16 cellular contexts compared by ENCODE assay signal in the genomic region with DNA sequence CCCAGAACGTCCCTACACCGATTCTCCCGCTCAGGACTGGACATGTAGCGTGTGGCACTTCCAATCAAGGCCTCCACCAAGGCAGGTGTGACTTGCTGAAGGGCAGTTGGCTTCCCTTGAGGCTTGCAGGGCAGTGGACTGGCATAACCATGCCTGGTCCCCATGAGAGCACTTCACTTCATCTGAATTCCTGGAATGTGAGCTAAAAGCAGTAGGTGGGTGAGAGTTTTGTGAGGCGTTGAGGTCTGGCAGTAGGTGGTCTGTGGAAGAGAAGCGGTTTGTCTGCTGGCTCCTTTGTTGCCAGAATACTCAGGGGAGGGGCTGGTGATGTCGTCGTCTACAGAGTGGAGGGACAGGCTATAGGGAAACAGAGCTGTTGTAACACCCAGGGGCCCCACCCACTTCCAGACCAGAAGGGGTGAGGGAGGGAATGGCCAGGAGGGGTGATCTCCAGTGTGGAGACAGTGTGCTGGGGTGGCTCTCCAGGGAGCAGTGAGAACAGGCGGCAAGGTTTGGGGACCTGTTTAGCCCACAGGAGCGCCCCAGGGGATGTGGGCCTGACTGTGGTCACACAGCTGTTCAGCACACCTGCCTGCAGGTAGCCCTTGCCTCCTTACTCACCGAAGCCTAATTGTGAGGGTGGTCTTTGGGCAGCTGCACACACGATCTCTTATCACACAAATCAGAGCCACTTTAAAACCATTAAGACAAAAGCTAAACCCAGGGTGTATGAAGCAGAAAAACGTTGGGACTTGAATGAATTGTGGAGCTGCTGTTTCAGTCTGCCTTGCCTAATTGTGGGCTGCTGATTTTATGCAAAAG. TPM values are rescaled to one million over a fixed set of nuclear protein-coding genes. Genes with fewer than 3 reads are reported as not detected.
DNase-seq lines count a peak whose midpoint lies in the region; ATAC-seq, FAIRE-seq and TF ChIP-seq lines count a peak whose summit lies in the region.
"Had no signal": no experiment of that assay in that cellular context is flagged by ENCODE, and none has a peak within 500 bp of the region (broad histone marks: within the 10 kb centered on the region; RNA-seq: fewer than 3 reads in every experiment).

No MANE protein-coding gene starts in this region.

- ATAC-seq in HepG2: peak; percentile 48
- no peak for ATAC-seq in right lobe of liver
- ATAC-seq in upper lobe of right lung: peak; percentile 41
- ATAC-seq in activated naive CD8-positive, alpha-beta T cell treated with anti-CD3 and anti-CD28 coated beads, Interleukin-2, amount 50 U/mL, for 24 hours: no peak
- ATAC-seq: activated T-helper 17 cell treated with anti-CD3 and anti-CD28 coated beads, Interleukin-2, amount 50 U/mL, for 72 hours; lower lobe of right lung; T-helper 17 cell had no signal

- no peaks in the 10 kb centered on the region for H3K9me3 Mint-ChIP-seq in astrocyte (ENCODE audit: unreplicated experiment)
- H3K9me3 Mint-ChIP-seq in activated CD4-positive, alpha-beta memory T cell treated with anti-CD3 and anti-CD28 coated beads, Interleukin-2, amount 10 ng/mL, durations not matched to agents 7 days and 5 days: no peaks in the 10 kb centered on the region
- H3K9me3 Mint-ChIP-seq in activated naive CD8-positive, alpha-beta T cell treated with anti-CD3 and anti-CD28 coated beads, Interleukin-2, amount 50 U/mL, for 24 hours: no peaks in the 10 kb centered on the region
- H3K9me3 Mint-ChIP-seq: activated T-helper 17 cell treated with anti-CD3 and anti-CD28 coated beads, Interleukin-2, amount 50 U/mL, for 72 hours; naive B cell had no signal

- in situ Hi-C loops in HepG2 (cut with HindIII; ENCODE audit: extremely low pct_ligation_motif_present, low pct_unique_long_range_greater_than_20kb): no loop called here

- H3K79me2 ChIP-seq in HepG2 (ENCODE audit: insufficient read depth, low read length): no peaks in the 10 kb centered on the region
- no peaks in the 10 kb centered on the region for H3K79me2 ChIP-seq in astrocyte (ENCODE audit: insufficient read depth, low read length)

- no peak overlapping the region for H3K9ac ChIP-seq in HepG2 (ENCODE audit: insufficient read depth, low read depth, low read length)
- H3K9ac ChIP-seq in astrocyte (ENCODE audit: low read length): no peak overlapping the region
- H3K9ac ChIP-seq: GM23248 had no signal

- H3K9me3 ChIP-seq in HepG2 (ENCODE audit: low read length) (no peaks in the 10 kb centered on the region), right lobe of liver (no peaks in the 10 kb centered on the region), astrocyte (ENCODE audit: insufficient read depth, low read depth, low read length) (no peaks in the 10 kb centered on the region), upper lobe of right lung (no peaks in the 10 kb centered on the region)
- H3K9me3 ChIP-seq: lower lobe of right lung had no signal

- H3K27me3 ChIP-seq in HepG2 (ENCODE audit: control insufficient read depth in 1 of 2, insufficient read depth in 2 of 2, low read length in 2 of 2): peaks cover 1 to 49% of the 10 kb centered on the region in 2 experiments; a peak in 2 of 5 replicates
- H3K27me3 ChIP-seq in right lobe of liver: no peaks in the 10 kb centered on the region
- no peaks in the 10 kb centered on the region for H3K27me3 ChIP-seq in astrocyte (ENCODE audit: insufficient read depth, low read length)
- no peaks in the 10 kb centered on the region for H3K27me3 ChIP-seq in upper lobe of right lung

- H3K36me3 ChIP-seq in HepG2 (replicated peaks in 1 of 2; ENCODE audit: control insufficient read depth in 1 of 2, insufficient read depth in 2 of 2, low read length in 2 of 2): no peaks in the 10 kb centered on the region
- no peaks in the 10 kb centered on the region for H3K36me3 ChIP-seq in right lobe of liver
- H3K36me3 ChIP-seq in astrocyte (ENCODE audit: insufficient read depth, low read length): no peaks in the 10 kb centered on the region
- H3K36me3 ChIP-seq in upper lobe of right lung: no peaks in the 10 kb centered on the region
- H3K36me3 ChIP-seq: lower lobe of right lung had no signal

- H3K4me3 ChIP-seq in HepG2 (replicated peaks in 1 of 3; ENCODE audit: insufficient read depth in 1 of 3, low read depth in 2 of 3, low read length in 3 of 3) (no peak overlapping the region), right lobe of liver (no peak overlapping the region), astrocyte (ENCODE audit: insufficient read depth, low read depth, low read length) (no peak overlapping the region), upper lobe of right lung (no peak overlapping the region)
- H3K4me3 ChIP-seq: GM23248, lower lobe of right lung had no signal

- CTCF ChIA-PET in HepG2 (lab: Yijun Ruan, JAX; ENCODE audit: low intra/inter-chr PET ratio, low total read pairs): no interaction called here
- CTCF ChIA-PET in activated CD4-positive, alpha-beta memory T cell treated with anti-CD3 and anti-CD28 coated beads, Interleukin-2, amount 10 ng/mL, durations not matched to agents 7 days and 5 days (lab: Charles Lee): no interaction called here

- POLR2A ChIA-PET in HepG2 (lab: Yijun Ruan, JAX): no interaction called here
- POLR2A ChIA-PET in activated CD4-positive, alpha-beta memory T cell treated with anti-CD3 and anti-CD28 coated beads, Interleukin-2, amount 10 ng/mL, durations not matched to agents 7 days and 5 days (lab: Charles Lee): interaction anchor here (1.1 kb wide), 1 partner anchor 16 kb away, joined by 3 read pairs; no protein-coding TSS in a partner anchor

- TF ChIP-seq POLR2A in HepG2 (IDR thresholded peaks at IDR 0.05; ENCODE audit: insufficient read depth in 1 of 2, low read depth in 2 of 2, low read length in 2 of 2) (no peak), right lobe of liver (IDR thresholded peaks at IDR 0.05) (no peak)

- 9% methylated on average over 13 of the region's 13 CpGs for WGBS in HepG2 (ENCODE audit: low lambda C conversion rate)
- WGBS in right lobe of liver (ENCODE audit: insufficient coverage, low coverage, low lambda C conversion rate, missing lambda C conversion rate): 19% methylated on average over 4 of the region's 13 CpGs

- TF ChIP-seq EP300 in HepG2 (IDR thresholded peaks at IDR 0.05; ENCODE audit: low read depth in 2 of 2, low read length in 2 of 2): no peak
- no peak for TF ChIP-seq EP300 in HepG2 (CRISPR knock-in tag; IDR thresholded peaks at IDR 0.05; ENCODE audit: borderline replicate concordance)

- no peak overlapping the region for H2AFZ ChIP-seq in HepG2 (ENCODE audit: low read length)
- peak overlapping the region; percentile 47 for H2AFZ ChIP-seq in astrocyte (ENCODE audit: low read depth, low read length)
- H2AFZ ChIP-seq: GM23248 had no signal

- no peak overlapping the region for H3K4me3 Mint-ChIP-seq in astrocyte (ENCODE audit: unreplicated experiment)
- no peak overlapping the region for H3K4me3 Mint-ChIP-seq in activated CD4-positive, alpha-beta memory T cell treated with anti-CD3 and anti-CD28 coated beads, Interleukin-2, amount 10 ng/mL, durations not matched to agents 7 days and 5 days
- H3K4me3 Mint-ChIP-seq in activated naive CD8-positive, alpha-beta T cell treated with anti-CD3 and anti-CD28 coated beads, Interleukin-2, amount 50 U/mL, for 24 hours: no peak overlapping the region
- H3K4me3 Mint-ChIP-seq: activated T-helper 17 cell treated with anti-CD3 and anti-CD28 coated beads, Interleukin-2, amount 50 U/mL, for 72 hours; naive B cell; T-helper 17 cell had no signal

- intact Hi-C loops in HepG2 (cut with micrococcal nuclease; ENCODE audit: unreplicated experiment) (no loop called here), right lobe of liver (cut with DNase I) (no loop called here), upper lobe of right lung (cut with DNase I) (no loop called here)

- peaks cover 6% of the 10 kb centered on the region for H3K4me1 Mint-ChIP-seq in astrocyte (ENCODE audit: low read depth, unreplicated experiment)
- no peaks in the 10 kb centered on the region for H3K4me1 Mint-ChIP-seq in activated CD4-positive, alpha-beta memory T cell treated with anti-CD3 and anti-CD28 coated beads, Interleukin-2, amount 10 ng/mL, durations not matched to agents 7 days and 5 days
- no peaks in the 10 kb centered on the region for H3K4me1 Mint-ChIP-seq in activated naive CD8-positive, alpha-beta T cell treated with anti-CD3 and anti-CD28 coated beads, Interleukin-2, amount 50 U/mL, for 24 hours
- H3K4me1 Mint-ChIP-seq: activated T-helper 17 cell treated with anti-CD3 and anti-CD28 coated beads, Interleukin-2, amount 50 U/mL, for 72 hours had no signal

- no peak for TF ChIP-seq RAD21 in HepG2 (CRISPR knock-in tag; IDR thresholded peaks at IDR 0.05)

- H3K27me3 Mint-ChIP-seq in astrocyte (ENCODE audit: low read depth, unreplicated experiment): peaks cover 8% of the 10 kb centered on the region
- H3K27me3 Mint-ChIP-seq in activated CD4-positive, alpha-beta memory T cell treated with anti-CD3 and anti-CD28 coated beads, Interleukin-2, amount 10 ng/mL, durations not matched to agents 7 days and 5 days: peaks cover 6% of the 10 kb centered on the region
- peaks cover 7% of the 10 kb centered on the region for H3K27me3 Mint-ChIP-seq in activated naive CD8-positive, alpha-beta T cell treated with anti-CD3 and anti-CD28 coated beads, Interleukin-2, amount 50 U/mL, for 24 hours

- H3K27ac ChIP-seq in HepG2 (ENCODE audit: extremely low read length, insufficient read depth, low read length): no peak overlapping the region
- H3K27ac ChIP-seq in right lobe of liver: no peak overlapping the region
- no peak overlapping the region for H3K27ac ChIP-seq in astrocyte (ENCODE audit: low read depth, low read length)
- no peak overlapping the region for H3K27ac ChIP-seq in upper lobe of right lung
- H3K27ac ChIP-seq: GM23248, lower lobe of right lung had no signal

- TF ChIP-seq CTCF in HepG2 (CRISPR knock-in tag; IDR thresholded peaks at IDR 0.05) (no peak), right lobe of liver (IDR thresholded peaks at IDR 0.05) (no peak), astrocyte (IDR thresholded peaks at IDR 0.05; ENCODE audit: insufficient read depth, low read depth, low read length) (no peak), upper lobe of right lung (IDR thresholded peaks at IDR 0.05) (no peak)

- H3K36me3 Mint-ChIP-seq in astrocyte (ENCODE audit: low read depth, unreplicated experiment): no peaks in the 10 kb centered on the region
- H3K36me3 Mint-ChIP-seq in activated CD4-positive, alpha-beta memory T cell treated with anti-CD3 and anti-CD28 coated beads, Interleukin-2, amount 10 ng/mL, durations not matched to agents 7 days and 5 days (ENCODE audit: low read depth): no peaks in the 10 kb centered on the region
- no peaks in the 10 kb centered on the region for H3K36me3 Mint-ChIP-seq in activated naive CD8-positive, alpha-beta T cell treated with anti-CD3 and anti-CD28 coated beads, Interleukin-2, amount 50 U/mL, for 24 hours (ENCODE audit: low read depth)
- H3K36me3 Mint-ChIP-seq: naive B cell had no signal

- H3K27ac Mint-ChIP-seq in astrocyte (ENCODE audit: unreplicated experiment): no peak overlapping the region
- H3K27ac Mint-ChIP-seq in activated CD4-positive, alpha-beta memory T cell treated with anti-CD3 and anti-CD28 coated beads, Interleukin-2, amount 10 ng/mL, durations not matched to agents 7 days and 5 days: no peak overlapping the region
- no peak overlapping the region for H3K27ac Mint-ChIP-seq in activated naive CD8-positive, alpha-beta T cell treated with anti-CD3 and anti-CD28 coated beads, Interleukin-2, amount 50 U/mL, for 24 hours
- H3K27ac Mint-ChIP-seq: activated T-helper 17 cell treated with anti-CD3 and anti-CD28 coated beads, Interleukin-2, amount 50 U/mL, for 72 hours; T-helper 17 cell had no signal

- H4K20me1 ChIP-seq in HepG2 (ENCODE audit: insufficient read depth, low read length) (no peaks in the 10 kb centered on the region), astrocyte (ENCODE audit: insufficient read depth, low read length) (no peaks in the 10 kb centered on the region)

- DNase-seq in HepG2 (ENCODE audit: low spot score) (no peak), right lobe of liver (no peak), astrocyte (ENCODE audit: low read depth) (no peak), kidney glomerular epithelial cell (lab: John Stamatoyannopoulos, UW) (peak; percentile 14), upper lobe of right lung (no peak), OCI-M1 (lab: John Stamatoyannopoulos, UW) (no peak)
- no peak for DNase-seq in activated CD4-positive, alpha-beta memory T cell treated with anti-CD3 and anti-CD28 coated beads, Interleukin-2, amount 10 ng/mL, durations not matched to agents 7 days and 5 days
- no peak for DNase-seq in activated naive CD8-positive, alpha-beta T cell treated with anti-CD3 and anti-CD28 coated beads, Interleukin-2, amount 50 U/mL, for 24 hours
- DNase-seq: central memory CD4-positive, alpha-beta T cell; GM23248; lower lobe of right lung; naive B cell; SHP77; T-helper 17 cell had no signal

- no TSS peak for BruUV-seq in HepG2 (replicated peaks; lab: Mats Ljungman, UMichigan)

- H3K4me1 ChIP-seq in HepG2 (ENCODE audit: insufficient read depth, low read length): no peaks in the 10 kb centered on the region
- no peaks in the 10 kb centered on the region for H3K4me1 ChIP-seq in right lobe of liver
- H3K4me1 ChIP-seq in astrocyte (ENCODE audit: insufficient read depth, low read length): no peaks in the 10 kb centered on the region
- H3K4me1 ChIP-seq in upper lobe of right lung: no peaks in the 10 kb centered on the region
- H3K4me1 ChIP-seq: lower lobe of right lung had no signal

- H3K4me2 ChIP-seq in HepG2 (ENCODE audit: low read depth, low read length) (no peak overlapping the region), astrocyte (ENCODE audit: low read length) (no peak overlapping the region)

- FAIRE-seq in HepG2 (lab: Jason Lieb, UNC): no peak
- FAIRE-seq in astrocyte (lab: Jason Lieb, UNC): no peak

RNA-seq across cellular contexts. Expression of a gene that starts 21.5 kb away (rescaled TPM):
- 0.22 TPM in 1 of 2 replicates, not detected in the other for total RNA-seq in HepG2 (2016; rRNA removed; fragmentation: Illumina TruSeq; extraction: Trizol)
- not detected in 2 replicates for total RNA-seq in HepG2 (2016; cell fraction: cytosol; rRNA removed; fragmentation: Illumina TruSeq; extraction: Trizol; ENCODE audit: low read depth)
- total RNA-seq in HepG2 (2016; cell fraction: insoluble cytoplasmic fraction; rRNA removed; fragmentation: Illumina TruSeq; extraction: Trizol): 0.22 TPM in 1 of 2 replicates, not detected in the other
- 0.77 and 0.93 TPM in 2 replicates for total RNA-seq in HepG2 (2016; cell fraction: membrane; rRNA removed; fragmentation: Illumina TruSeq; extraction: Trizol)
- not detected in 2 replicates for total RNA-seq in HepG2 (2016; cell fraction: nucleus; rRNA removed; fragmentation: Illumina TruSeq; extraction: Trizol)
- 1.7 and 2.9 TPM in 2 replicates for polyA plus RNA-seq in HepG2 (2011; rRNA removed)
- 0.89 and 1.5 TPM in 2 replicates for polyA plus RNA-seq in HepG2 (2011; cell fraction: cytosol; rRNA removed)
- polyA plus RNA-seq in HepG2 (2011; cell fraction: nucleus; rRNA removed): 0.82 and 1.1 TPM in 2 replicates
- polyA plus RNA-seq in HepG2 (2012): 1.5 and 2.3 TPM in 2 replicates
- 0.12 and 0.19 TPM in 2 replicates for polyA plus RNA-seq in HepG2 (2016; cell fraction: cytosol; fragmentation: Illumina TruSeq; extraction: Trizol; ENCODE audit: low read depth)
- polyA plus RNA-seq in HepG2 (2016; cell fraction: insoluble cytoplasmic fraction; fragmentation: Illumina TruSeq; extraction: Trizol; ENCODE audit: low read depth): 0.35 TPM in 1 of 2 replicates, not detected in the other
- 0.22 and 0.45 TPM in 2 replicates for polyA plus RNA-seq in HepG2 (2016; cell fraction: membrane; fragmentation: Illumina TruSeq; extraction: Trizol; ENCODE audit: low read depth)
- polyA plus RNA-seq in HepG2 (2016; cell fraction: nucleus; fragmentation: Illumina TruSeq; extraction: Trizol; ENCODE audit: insufficient read depth, low read depth): 0.72 and 1.0 TPM in 2 replicates
- not detected in 2 replicates for polyA minus RNA-seq in HepG2 (2011; rRNA and poly(A)+ RNA removed; ENCODE audit: low replicate concordance)
- 0.59 TPM in 1 of 2 replicates, not detected in the other for polyA minus RNA-seq in HepG2 (2011; cell fraction: cytosol; rRNA and poly(A)+ RNA removed)
- 1.4 and 1.5 TPM in 2 replicates for polyA minus RNA-seq in HepG2 (2011; cell fraction: nucleus; rRNA and poly(A)+ RNA removed)
- 1 to 10 TPM in 4 of 6 experiments, under 1 TPM in 2; 0.49 to 2.9 (median 1.0) TPM for total RNA-seq in right lobe of liver
- 1.3 and 1.5 TPM in 2 replicates for total RNA-seq in astrocyte
- 18.7 TPM for total RNA-seq in upper lobe of right lung
- not detected for total RNA-seq in activated CD4-positive, alpha-beta memory T cell treated with anti-CD3 and anti-CD28 coated beads, Interleukin-2, amount 10 ng/mL, durations not matched to agents 7 days and 5 days
- total RNA-seq: activated CD8-positive, alpha-beta memory T cell treated with anti-CD3 and anti-CD28 coated beads for 36 hours; activated T-helper 17 cell treated with anti-CD3 and anti-CD28 coated beads, Interleukin-2, amount 50 U/mL, for 72 hours; GM23248 had no signal
- polyA plus RNA-seq: GM23248 had no signal

RNA-seq across cellular contexts. Expression of a gene that starts 44.6 kb away (rescaled TPM):
- total RNA-seq in HepG2 (2016; rRNA removed; fragmentation: Illumina TruSeq; extraction: Trizol) (246 and 290 TPM in 2 replicates), right lobe of liver (10 to 100 TPM; 52.1 to 72.1 (median 60.3) TPM), astrocyte (99.1 and 114 TPM in 2 replicates), upper lobe of right lung (68.4 TPM)
- total RNA-seq in HepG2 (2016; cell fraction: cytosol; rRNA removed; fragmentation: Illumina TruSeq; extraction: Trizol; ENCODE audit: low read depth): 198 and 234 TPM in 2 replicates
- 252 and 306 TPM in 2 replicates for total RNA-seq in HepG2 (2016; cell fraction: insoluble cytoplasmic fraction; rRNA removed; fragmentation: Illumina TruSeq; extraction: Trizol)
- 319 and 324 TPM in 2 replicates for total RNA-seq in HepG2 (2016; cell fraction: membrane; rRNA removed; fragmentation: Illumina TruSeq; extraction: Trizol)
- total RNA-seq in HepG2 (2016; cell fraction: nucleus; rRNA removed; fragmentation: Illumina TruSeq; extraction: Trizol): 159 and 173 TPM in 2 replicates
- 280 and 348 TPM in 2 replicates for polyA plus RNA-seq in HepG2 (2011; rRNA removed)
- 192 and 226 TPM in 2 replicates for polyA plus RNA-seq in HepG2 (2011; cell fraction: cytosol; rRNA removed)
- polyA plus RNA-seq in HepG2 (2011; cell fraction: nucleus; rRNA removed): 139 and 154 TPM in 2 replicates
- polyA plus RNA-seq in HepG2 (2012): 301 and 382 TPM in 2 replicates
- polyA plus RNA-seq in HepG2 (2016; cell fraction: cytosol; fragmentation: Illumina TruSeq; extraction: Trizol; ENCODE audit: low read depth): 328 and 393 TPM in 2 replicates
- polyA plus RNA-seq in HepG2 (2016; cell fraction: insoluble cytoplasmic fraction; fragmentation: Illumina TruSeq; extraction: Trizol; ENCODE audit: low read depth): 381 and 406 TPM in 2 replicates
- polyA plus RNA-seq in HepG2 (2016; cell fraction: membrane; fragmentation: Illumina TruSeq; extraction: Trizol; ENCODE audit: low read depth): 353 and 372 TPM in 2 replicates
- 287 and 295 TPM in 2 replicates for polyA plus RNA-seq in HepG2 (2016; cell fraction: nucleus; fragmentation: Illumina TruSeq; extraction: Trizol; ENCODE audit: insufficient read depth, low read depth)
- polyA minus RNA-seq in HepG2 (2011; rRNA and poly(A)+ RNA removed; ENCODE audit: low replicate concordance): 137 and 198 TPM in 2 replicates
- 154 and 160 TPM in 2 replicates for polyA minus RNA-seq in HepG2 (2011; cell fraction: cytosol; rRNA and poly(A)+ RNA removed)
- polyA minus RNA-seq in HepG2 (2011; cell fraction: nucleus; rRNA and poly(A)+ RNA removed): 316 and 328 TPM in 2 replicates
- total RNA-seq in activated CD4-positive, alpha-beta memory T cell treated with anti-CD3 and anti-CD28 coated beads, Interleukin-2, amount 10 ng/mL, durations not matched to agents 7 days and 5 days: 10 to 100 TPM; 89.2 to 98.3 TPM

RNA-seq across cellular contexts. Expression of a gene that starts 45.5 kb away (rescaled TPM):
- total RNA-seq in HepG2 (2016; rRNA removed; fragmentation: Illumina TruSeq; extraction: Trizol): 8.8 and 13.0 TPM in 2 replicates
- total RNA-seq in HepG2 (2016; cell fraction: cytosol; rRNA removed; fragmentation: Illumina TruSeq; extraction: Trizol; ENCODE audit: low read depth): 4.1 and 4.9 TPM in 2 replicates
- 8.7 and 10.6 TPM in 2 replicates for total RNA-seq in HepG2 (2016; cell fraction: insoluble cytoplasmic fraction; rRNA removed; fragmentation: Illumina TruSeq; extraction: Trizol)
- 6.5 and 8.7 TPM in 2 replicates for total RNA-seq in HepG2 (2016; cell fraction: membrane; rRNA removed; fragmentation: Illumina TruSeq; extraction: Trizol)
- 19.0 and 22.6 TPM in 2 replicates for total RNA-seq in HepG2 (2016; cell fraction: nucleus; rRNA removed; fragmentation: Illumina TruSeq; extraction: Trizol)
- 38.1 and 48.2 TPM in 2 replicates for polyA plus RNA-seq in HepG2 (2011; rRNA removed)
- 22.1 and 28.8 TPM in 2 replicates for polyA plus RNA-seq in HepG2 (2011; cell fraction: cytosol; rRNA removed)
- polyA plus RNA-seq in HepG2 (2011; cell fraction: nucleus; rRNA removed): 105 and 110 TPM in 2 replicates
- 34.7 and 61.3 TPM in 2 replicates for polyA plus RNA-seq in HepG2 (2012)
- 3.9 and 4.4 TPM in 2 replicates for polyA plus RNA-seq in HepG2 (2016; cell fraction: cytosol; fragmentation: Illumina TruSeq; extraction: Trizol; ENCODE audit: low read depth)
- 12.2 TPM in 2 replicates for polyA plus RNA-seq in HepG2 (2016; cell fraction: insoluble cytoplasmic fraction; fragmentation: Illumina TruSeq; extraction: Trizol; ENCODE audit: low read depth)
- polyA plus RNA-seq in HepG2 (2016; cell fraction: membrane; fragmentation: Illumina TruSeq; extraction: Trizol; ENCODE audit: low read depth): 6.9 and 8.4 TPM in 2 replicates
- polyA plus RNA-seq in HepG2 (2016; cell fraction: nucleus; fragmentation: Illumina TruSeq; extraction: Trizol; ENCODE audit: insufficient read depth, low read depth): 34.5 and 42.6 TPM in 2 replicates
- 8.2 and 18.1 TPM in 2 replicates for polyA minus RNA-seq in HepG2 (2011; rRNA and poly(A)+ RNA removed; ENCODE audit: low replicate concordance)
- polyA minus RNA-seq in HepG2 (2011; cell fraction: cytosol; rRNA and poly(A)+ RNA removed): 10.2 and 13.8 TPM in 2 replicates
- 143 and 147 TPM in 2 replicates for polyA minus RNA-seq in HepG2 (2011; cell fraction: nucleus; rRNA and poly(A)+ RNA removed)
- 10 to 100 TPM in 2 of 6 experiments, 1 to 10 TPM in 4; 5.9 to 23.0 (median 8.7) TPM for total RNA-seq in right lobe of liver
- total RNA-seq in astrocyte: 23.0 and 27.3 TPM in 2 replicates
- total RNA-seq in upper lobe of right lung: 48.3 TPM
- total RNA-seq in activated CD4-positive, alpha-beta memory T cell treated with anti-CD3 and anti-CD28 coated beads, Interleukin-2, amount 10 ng/mL, durations not matched to agents 7 days and 5 days: 10 to 100 TPM; 15.8 to 18.0 TPM

Comparison
In these comparisons a context has a peak if more than half of its experiments do, and no peak if none do; other contexts are left out.
1. ATAC-seq: peak in HepG2 (single experiment) and upper lobe of right lung (single experiment); none in right lobe of liver (0 of 4) and activated naive CD8-positive, alpha-beta T cell treated with anti-CD3 and anti-CD28 coated beads, Interleukin-2, amount 50 U/mL, for 24 hours (single experiment).